In the genomic region with DNA sequence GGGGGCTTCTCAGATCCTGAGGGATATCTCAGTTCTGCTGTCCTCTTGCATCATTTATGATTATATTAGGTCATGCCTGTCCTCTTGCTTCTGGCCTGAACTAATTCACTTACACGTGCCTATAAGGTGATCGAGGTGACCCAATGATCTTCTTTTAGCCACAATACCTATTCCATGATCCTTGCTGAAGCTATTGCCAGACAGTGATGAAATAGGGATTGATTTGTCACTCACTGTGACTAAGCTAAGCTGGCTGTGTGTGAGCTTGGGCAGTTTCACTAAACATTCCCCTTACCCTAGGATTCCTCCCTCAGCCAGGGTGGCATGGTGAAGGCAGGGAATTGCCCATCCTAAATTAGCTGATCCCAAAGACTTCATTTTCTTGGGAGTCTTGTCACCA, we compare ENCODE assay signal across 13 cellular contexts. TPM values are rescaled to one million over a fixed set of nuclear protein-coding genes. Genes with fewer than 3 reads are reported as not detected.
DNase-seq lines count a peak whose midpoint lies in the region; ATAC-seq and TF ChIP-seq lines count a peak whose summit lies in the region.
"Had no signal": no experiment of that assay in that cellular context is flagged by ENCODE, and none has a peak within 500 bp of the region (broad histone marks: within the 10 kb centered on the region; RNA-seq: fewer than 3 reads in every experiment).

No MANE protein-coding gene starts in this region.

- peaks cover 27% of the 10 kb centered on the region for H3K4me1 ChIP-seq in GM23248 (ENCODE audit: insufficient read depth)
- no peaks in the 10 kb centered on the region for H3K4me1 ChIP-seq in Panc1 (ENCODE audit: control insufficient read depth, insufficient read depth, low read length)
- H3K4me1 ChIP-seq: suprapubic skin had no signal

- POLR2A ChIA-PET in Panc1 (lab: Charles Lee) = no interaction called here

- intact Hi-C loops in Panc1 (cut with micrococcal nuclease; ENCODE audit: unreplicated experiment) = no loop called here

- H4K20me1 ChIP-seq in GM23248 (ENCODE audit: insufficient read depth) = no peaks in the 10 kb centered on the region

- H3F3A ChIP-seq in GM23248 (ENCODE audit: insufficient read depth) = peaks cover 11% of the 10 kb centered on the region; the same call in 1 of the 2 replicates

- BruUV-seq in Panc1 (replicated peaks; lab: Mats Ljungman, UMichigan) = no TSS peak

- no peak overlapping the region for H3K4me2 ChIP-seq in GM23248 (ENCODE audit: unreplicated experiment)

- H3K36me3 ChIP-seq in GM23248 (ENCODE audit: low read depth) (no peaks in the 10 kb centered on the region), Panc1 (ENCODE audit: control insufficient read depth, insufficient read depth, low read length) (no peaks in the 10 kb centered on the region)

- H3K9me3 ChIP-seq in GM23248 (ENCODE audit: low read depth) = no peaks in the 10 kb centered on the region
- no peaks in the 10 kb centered on the region for H3K9me3 ChIP-seq in Panc1 (ENCODE audit: control insufficient read depth, insufficient read depth, low read depth, low read length)
- H3K9me3 ChIP-seq: suprapubic skin had no signal

- H3K9me2 ChIP-seq in GM23248 (ENCODE audit: insufficient read depth) = no peaks in the 10 kb centered on the region; the same call in 1 of the 2 replicates

- in situ Hi-C loops in GM23248 (cut with MboI) = no loop called here
- in situ Hi-C loops in Panc1 (cut with HindIII; ENCODE audit: low pct_unique_long_range_greater_than_20kb, low sequenced_read_pairs) = no loop called here

- 0 out of 2 replicates have a peak, but pooled peaks cover 4% of the 10 kb centered on the region for H3K79me2 ChIP-seq in GM23248 (ENCODE audit: insufficient read depth)

- 46 to 51% methylated on average over 2 of the region's 2 CpGs for WGBS in GM23248 (ENCODE audit: low coverage in 1 of 2, low lambda C conversion rate in 2 of 2, missing lambda C conversion rate in 2 of 2), 2 experiments

- ATAC-seq in Panc1 = no peak
- ATAC-seq: CD8-positive, alpha-beta T cell had no signal

- no peak overlapping the region for H3K9ac ChIP-seq in GM23248

- peak overlapping the region; percentile 26; the same call in 1 of the 2 replicates for H3K27ac ChIP-seq in GM23248
- no peak overlapping the region for H3K27ac ChIP-seq in Panc1 (ENCODE audit: low read length)
- H3K27ac ChIP-seq: suprapubic skin had no signal

- peak; percentile 81 for DNase-seq in GM23248
- DNase-seq in Panc1 (ENCODE audit: low read depth, low spot score) = peak; percentile 25
- DNase-seq in fibroblast of peridontal ligament (ENCODE audit: extremely low read depth) = peak; percentile 60
- DNase-seq in renal cortical epithelial cell (ENCODE audit: low read depth) = peak; percentile 72
- DNase-seq in NCI-H2171 treated with DMSO at 0.1 percent for 48 hours (lab: John Stamatoyannopoulos, UW) = no peak
- no peak for DNase-seq in NCI-H446 treated with DMSO at 0.1 percent for 48 hours (lab: John Stamatoyannopoulos, UW)
- no peak for DNase-seq in NCI-H1436 (lab: John Stamatoyannopoulos, UW)
- no peak for DNase-seq in stimulated activated CD4-positive, alpha-beta T cell treated with anti-CD3 and anti-CD28 coated beads, Interleukin-12 subunit alpha, Interleukin-12 subunit beta, amount 100 ng/mL, for 4 hours
- DNase-seq: activated CD4-positive, alpha-beta T cell treated with anti-CD3 and anti-CD28 coated beads for 4 hours; CD8-positive, alpha-beta T cell; Kasumi-1; T-helper 1 cell had no signal

- CTCF ChIA-PET in Panc1 (lab: Charles Lee) = no interaction called here

- no peak overlapping the region for H2AFZ ChIP-seq in GM23248

- H3K27me3 ChIP-seq in GM23248 (replicated peaks; ENCODE audit: insufficient read depth) = no peaks in the 10 kb centered on the region
- H3K27me3 ChIP-seq in Panc1 (ENCODE audit: control insufficient read depth, insufficient read depth, low read length) = no peaks in the 10 kb centered on the region
- H3K27me3 ChIP-seq: suprapubic skin had no signal

- no peak for TF ChIP-seq CTCF in Panc1 (IDR thresholded peaks at IDR 0.05)

- H3K4me3 ChIP-seq in GM23248 (no peak overlapping the region), Panc1 (ENCODE audit: low read depth in 2 of 2, low read length in 2 of 2) (no peak overlapping the region)
- H3K4me3 ChIP-seq: suprapubic skin had no signal

RNA-seq across cellular contexts. Expression of a gene that starts 19.0 kb away (rescaled TPM):
- 4.0 and 4.5 TPM in 2 replicates for total RNA-seq in GM23248 (2014; rRNA removed; shearing (Covaris generic))
- 30.1 and 30.8 TPM in 2 replicates for polyA plus RNA-seq in GM23248 (2016; fragmentation: Nextera tagmentation; extraction: Ambion mirVana)
- total RNA-seq in Panc1 (2021; ENCODE audit: unreplicated experiment) (20.0 TPM), renal cortical epithelial cell (15.1 and 41.7 TPM in 2 replicates)
- 21.0 TPM for polyA plus RNA-seq in Panc1 (2012; ENCODE audit: insufficient read length)

Comparison
In these comparisons a context has a peak if more than half of its experiments do, and no peak if none do; other contexts are left out.
1. DNase-seq: peak in GM23248 (single experiment), Panc1 (single experiment), fibroblast of peridontal ligament (single experiment) and renal cortical epithelial cell (single experiment); none in NCI-H2171 treated with DMSO at 0.1 percent for 48 hours (single experiment), NCI-H446 treated with DMSO at 0.1 percent for 48 hours (single experiment), NCI-H1436 (single experiment) and stimulated activated CD4-positive, alpha-beta T cell treated with anti-CD3 and anti-CD28 coated beads, Interleukin-12 subunit alpha, Interleukin-12 subunit beta, amount 100 ng/mL, for 4 hours (single experiment).